Comparison of ENCODE assay signal across 1 cellular context in genomic region chr18:48944634-48945033, GRCh38.
TF ChIP-seq lines count a peak whose summit lies in the region.

No MANE protein-coding gene starts in this region.

TF ChIP-seq in liver, 16 proteins besides CTCF, POLR2A, EP300 and RAD21 (continued from another document):
- TF ChIP-seq ZBTB33 (IDR thresholded peaks at IDR 0.05) (no peak), RXRA (IDR thresholded peaks at IDR 0.05) (no peak), HNF4A (conservative IDR thresholded peaks at IDR 0.05) (no peak), ATF3 (IDR thresholded peaks at IDR 0.05) (no peak), SP1 (IDR thresholded peaks at IDR 0.05) (no peak), TAF1 (conservative IDR thresholded peaks at IDR 0.05) (no peak), YY1 (IDR thresholded peaks at IDR 0.05) (no peak), HNF4G (IDR thresholded peaks at IDR 0.05) (no peak)
